ENCODE assay signal across 20 cellular contexts in the genomic region with DNA sequence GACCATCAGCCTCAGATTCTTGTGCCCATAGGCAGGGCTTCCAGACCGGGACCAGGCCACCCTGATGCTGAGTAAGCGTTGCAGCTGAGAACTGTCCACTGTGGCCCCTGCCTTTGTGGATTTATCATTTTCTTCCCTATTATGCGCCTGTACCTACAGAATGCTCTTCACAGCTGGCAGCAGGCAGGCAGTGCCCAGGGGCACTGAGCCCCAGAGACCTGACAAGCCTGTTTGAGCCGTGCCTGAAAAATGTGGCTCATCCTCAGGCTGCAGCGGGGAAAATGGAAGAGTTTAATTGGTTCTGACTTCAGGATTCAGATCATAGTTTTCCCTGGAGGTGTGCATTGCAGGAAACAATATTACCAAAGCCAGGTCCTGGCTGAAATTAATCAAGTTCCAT.
DNase-seq lines count a peak whose midpoint lies in the region; ATAC-seq and TF ChIP-seq lines count a peak whose summit lies in the region.
"Had no signal": no experiment of that assay in that cellular context is flagged by ENCODE, and none has a peak within 500 bp of the region (broad histone marks: within the 10 kb centered on the region; RNA-seq: fewer than 3 reads in every experiment).

No MANE protein-coding gene starts in this region.

- peaks cover 3% of the 10 kb centered on the region for H3K4me1 ChIP-seq in foreskin keratinocyte
- H3K4me1 ChIP-seq: BLaER1 treated with 17β-estradiol and CSF1 and Interleukin-3, amounts not matched to agents 10 nM and 100 nM had no signal

- no peak overlapping the region for H3K4me3 Mint-ChIP-seq in progenitor cell of endocrine pancreas (ENCODE audit: low read depth)
- H3K4me3 Mint-ChIP-seq: CD8-positive, alpha-beta memory T cell had no signal

- TF ChIP-seq CTCF in foreskin keratinocyte (conservative IDR thresholded peaks at IDR 0.05) = no peak
- TF ChIP-seq CTCF in progenitor cell of endocrine pancreas (IDR thresholded peaks at IDR 0.05; ENCODE audit: unreplicated experiment) = no peak

- H3K27me3 ChIP-seq in foreskin keratinocyte = peaks cover 45% of the 10 kb centered on the region
- H3K27me3 ChIP-seq: BLaER1 treated with 17β-estradiol and CSF1 and Interleukin-3, amounts not matched to agents 10 nM and 100 nM had no signal

- no peak overlapping the region for H3K27ac ChIP-seq in foreskin keratinocyte
- H3K27ac ChIP-seq: BLaER1 treated with 17β-estradiol and CSF1 and Interleukin-3, amounts not matched to agents 10 nM and 100 nM; GM23248 had no signal

- H3K9me3 Mint-ChIP-seq in activated naive CD4-positive, alpha-beta T cell treated with anti-CD3 and anti-CD28 coated beads, Interleukin-2, amount 50 U/mL, for 72 hours = no peaks in the 10 kb centered on the region
- H3K9me3 Mint-ChIP-seq in progenitor cell of endocrine pancreas (ENCODE audit: low read depth) = no peaks in the 10 kb centered on the region
- H3K9me3 Mint-ChIP-seq: CD8-positive, alpha-beta memory T cell had no signal

- DNase-seq in activated naive CD4-positive, alpha-beta T cell treated with anti-CD3 and anti-CD28 coated beads, Interleukin-2, amount 50 U/mL, for 72 hours (ENCODE audit: low spot score in 2 of 2) = no peak
- no peak for DNase-seq in activated naive CD4-positive, alpha-beta T cell (lab: John Stamatoyannopoulos, UW)
- DNase-seq in foreskin keratinocyte (peak in 1 of 2 donors; percentile 15), progenitor cell of endocrine pancreas (ENCODE audit: low spot score, unreplicated experiment) (no peak), T1000 (lab: John Stamatoyannopoulos, UW) (no peak), posterior vena cava (ENCODE audit: low spot score) (no peak)
- DNase-seq in effector CD4-positive, alpha-beta T cell = no peak
- DNase-seq: CD8-positive, alpha-beta memory T cell; DMS53; GM23248; MM.1S; NCI-H1092 treated with DMSO at 0.1 percent for 48 hours; NCI-H1694 treated with DMSO at 0.1 percent for 48 hours; NCI-H2107; NCI-H226; NCI-H524; SHP77; SK-N-SH had no signal

- peaks cover 4% of the 10 kb centered on the region for H3K27me3 Mint-ChIP-seq in progenitor cell of endocrine pancreas

- H3K36me3 Mint-ChIP-seq in activated naive CD4-positive, alpha-beta T cell treated with anti-CD3 and anti-CD28 coated beads, Interleukin-2, amount 50 U/mL, for 72 hours = no peaks in the 10 kb centered on the region
- no peaks in the 10 kb centered on the region for H3K36me3 Mint-ChIP-seq in progenitor cell of endocrine pancreas (ENCODE audit: insufficient read depth)

- H3K27ac Mint-ChIP-seq in activated naive CD4-positive, alpha-beta T cell treated with anti-CD3 and anti-CD28 coated beads, Interleukin-2, amount 50 U/mL, for 72 hours = peak overlapping the region; percentile 7 to 24
- peak overlapping the region; percentile 94 for H3K27ac Mint-ChIP-seq in progenitor cell of endocrine pancreas

- ATAC-seq in activated naive CD4-positive, alpha-beta T cell treated with anti-CD3 and anti-CD28 coated beads, Interleukin-2, amount 50 U/mL, for 72 hours = no peak
- ATAC-seq in foreskin keratinocyte = peak; percentile 32
- ATAC-seq: HCT116 had no signal

- peaks cover 78% of the 10 kb centered on the region for H3K4me1 Mint-ChIP-seq in progenitor cell of endocrine pancreas (ENCODE audit: low read depth)
- H3K4me1 Mint-ChIP-seq: CD8-positive, alpha-beta memory T cell had no signal

- intact Hi-C loops in posterior vena cava (cut with DNase I) = no loop called here
